Comparison of ENCODE assay signal across 8 cellular contexts in genomic region chr15:64460206-64460736, GRCh38. TPM values are rescaled to one million over a fixed set of nuclear protein-coding genes. Genes with fewer than 3 reads are reported as not detected.
DNase-seq lines count a peak whose midpoint lies in the region; ATAC-seq and TF ChIP-seq lines count a peak whose summit lies in the region.

A gene with protein sequence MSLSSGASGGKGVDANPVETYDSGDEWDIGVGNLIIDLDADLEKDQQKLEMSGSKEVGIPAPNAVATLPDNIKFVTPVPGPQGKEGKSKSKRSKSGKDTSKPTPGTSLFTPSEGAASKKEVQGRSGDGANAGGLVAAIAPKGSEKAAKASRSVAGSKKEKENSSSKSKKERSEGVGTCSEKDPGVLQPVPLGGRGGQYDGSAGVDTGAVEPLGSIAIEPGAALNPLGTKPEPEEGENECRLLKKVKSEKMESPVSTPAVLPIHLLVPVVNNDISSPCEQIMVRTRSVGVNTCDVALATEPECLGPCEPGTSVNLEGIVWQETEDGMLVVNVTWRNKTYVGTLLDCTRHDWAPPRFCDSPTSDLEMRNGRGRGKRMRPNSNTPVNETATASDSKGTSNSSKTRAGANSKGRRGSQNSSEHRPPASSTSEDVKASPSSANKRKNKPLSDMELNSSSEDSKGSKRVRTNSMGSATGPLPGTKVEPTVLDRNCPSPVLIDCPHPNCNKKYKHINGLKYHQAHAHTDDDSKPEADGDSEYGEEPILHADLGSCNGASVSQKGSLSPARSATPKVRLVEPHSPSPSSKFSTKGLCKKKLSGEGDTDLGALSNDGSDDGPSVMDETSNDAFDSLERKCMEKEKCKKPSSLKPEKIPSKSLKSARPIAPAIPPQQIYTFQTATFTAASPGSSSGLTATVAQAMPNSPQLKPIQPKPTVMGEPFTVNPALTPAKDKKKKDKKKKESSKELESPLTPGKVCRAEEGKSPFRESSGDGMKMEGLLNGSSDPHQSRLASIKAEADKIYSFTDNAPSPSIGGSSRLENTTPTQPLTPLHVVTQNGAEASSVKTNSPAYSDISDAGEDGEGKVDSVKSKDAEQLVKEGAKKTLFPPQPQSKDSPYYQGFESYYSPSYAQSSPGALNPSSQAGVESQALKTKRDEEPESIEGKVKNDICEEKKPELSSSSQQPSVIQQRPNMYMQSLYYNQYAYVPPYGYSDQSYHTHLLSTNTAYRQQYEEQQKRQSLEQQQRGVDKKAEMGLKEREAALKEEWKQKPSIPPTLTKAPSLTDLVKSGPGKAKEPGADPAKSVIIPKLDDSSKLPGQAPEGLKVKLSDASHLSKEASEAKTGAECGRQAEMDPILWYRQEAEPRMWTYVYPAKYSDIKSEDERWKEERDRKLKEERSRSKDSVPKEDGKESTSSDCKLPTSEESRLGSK (N-terminal part only) (plus strand): TSS chr15:64460578. CDS start chr15:64499420, 38,842 bp downstream.

- H3K4me2 ChIP-seq in mesendoderm (ENCODE audit: low read length) = peak within 1 kb of the TSS; percentile 82

- H2BK15ac ChIP-seq in mesendoderm (replicated peaks; ENCODE audit: low read depth) = peak within 1 kb of the TSS; percentile 46

- peaks cover 7% of the 10 kb centered on the region for H3K79me1 ChIP-seq in mesendoderm (ENCODE audit: low read length)

- peak within 1 kb of the TSS; percentile 100 for H2BK120ac ChIP-seq in mesendoderm (ENCODE audit: low read depth, low read length)

- H3K4me1 ChIP-seq in NT2/D1 (ENCODE audit: insufficient read depth, insufficient read length) (no peaks in the 10 kb centered on the region), endodermal cell (ENCODE audit: control insufficient read depth, insufficient read depth, low read length) (peaks cover 23% of the 10 kb centered on the region), mesendoderm (ENCODE audit: control insufficient read depth, low read depth, low read length) (peaks cover 5% of the 10 kb centered on the region)

- peaks cover 19% of the 10 kb centered on the region for H3K36me3 Mint-ChIP-seq in endodermal cell (ENCODE audit: low read depth)

- H3K27ac ChIP-seq in endodermal cell (ENCODE audit: low read depth, low read length) (peak within 1 kb of the TSS; percentile 84), mesendoderm (ENCODE audit: low read depth, low read length) (peak within 1 kb of the TSS; percentile 79)

- H3K9ac ChIP-seq in NT2/D1 (ENCODE audit: insufficient read length, low read depth) (peak within 1 kb of the TSS; percentile 78), endodermal cell (ENCODE audit: extremely low read depth, low read length, poor library complexity, severe bottlenecking) (peak within 1 kb of the TSS; percentile 66), mesendoderm (ENCODE audit: low read length) (peak within 1 kb of the TSS; percentile 89)

- TF ChIP-seq CTCF in AG09309 (IDR thresholded peaks at IDR 0.05; ENCODE audit: control insufficient read depth, insufficient read depth, low read depth, low read length, missing control alignments) (no peak), endodermal cell (conservative IDR thresholded peaks at IDR 0.05) (no peak)

- H3K4me1 Mint-ChIP-seq in endodermal cell = peaks cover 56% of the 10 kb centered on the region

- peak within 1 kb of the TSS; percentile 54 for H2AK5ac ChIP-seq in mesendoderm (ENCODE audit: low read length)

- peak within 1 kb of the TSS; percentile 98 for H3K56ac ChIP-seq in mesendoderm (ENCODE audit: low read length)

- H3K9me3 ChIP-seq in NT2/D1 (ENCODE audit: insufficient read depth, low read length) (no peaks in the 10 kb centered on the region), endodermal cell (ENCODE audit: control insufficient read depth, low read length) (no peaks in the 10 kb centered on the region)

- peaks cover 38% of the 10 kb centered on the region for H3K79me2 ChIP-seq in mesendoderm (ENCODE audit: control insufficient read depth, insufficient read depth, low read length)

- H4K8ac ChIP-seq in mesendoderm (ENCODE audit: low read depth, low read length) = peak within 1 kb of the TSS; percentile 77

- H3K27me3 Mint-ChIP-seq in endodermal cell (ENCODE audit: insufficient read depth) = no peaks in the 10 kb centered on the region

- H3K36me3 ChIP-seq in NT2/D1 (ENCODE audit: insufficient read depth, insufficient read length, low read length) = peaks cover 13% of the 10 kb centered on the region
- H3K36me3 ChIP-seq in endodermal cell (ENCODE audit: control insufficient read depth, insufficient read depth, low read length) = peaks cover 21% of the 10 kb centered on the region
- H3K36me3 ChIP-seq in mesendoderm (ENCODE audit: control insufficient read depth, insufficient read depth, low read length) = no peaks in the 10 kb centered on the region

- DNase-seq in AG09309 (ENCODE audit: low read depth) (peak; percentile 84), HS-5 (ENCODE audit: low read depth) (peak; percentile 73), NT2/D1 (ENCODE audit: low read depth, low spot score) (peak; percentile 94), endodermal cell (peak; percentile 100), mesendoderm (peak; percentile 99)
- peak; percentile 70 for DNase-seq in activated CD8-positive, alpha-beta memory T cell treated with anti-CD3 and anti-CD28 coated beads, Interleukin-2, amount 50 U/mL, for 24 hours (ENCODE audit: extremely low read depth)
- peak; percentile 62 for DNase-seq in stimulated activated CD8-positive, alpha-beta memory T cell treated with anti-CD3 and anti-CD28 coated beads, Interleukin-12 subunit alpha, Interleukin-12 subunit beta, amount 100 ng/mL, for 24 hours (ENCODE audit: extremely low read depth)

- peak within 1 kb of the TSS; percentile 78 for H3K4me3 Mint-ChIP-seq in endodermal cell

- peak; percentile 60 for ATAC-seq in GM19035 (IDR thresholded peaks at IDR 0.05; ENCODE audit: unreplicated experiment)

- H3K18ac ChIP-seq in mesendoderm (ENCODE audit: low read length) = peak within 1 kb of the TSS; percentile 100

- H3K23ac ChIP-seq in mesendoderm (ENCODE audit: low read length) = peak within 1 kb of the TSS; percentile 54

- H4K5ac ChIP-seq in mesendoderm (ENCODE audit: low read length) = peak within 1 kb of the TSS; percentile 90

- peak within 1 kb of the TSS; percentile 75 for H2BK5ac ChIP-seq in mesendoderm (ENCODE audit: low read length)

- H3K27me3 ChIP-seq in NT2/D1 (ENCODE audit: insufficient read depth, insufficient read length) = no peaks in the 10 kb centered on the region
- H3K27me3 ChIP-seq in endodermal cell (ENCODE audit: control insufficient read depth, insufficient read depth, low read length, poor library complexity, severe bottlenecking) = no peaks in the 10 kb centered on the region
- H3K27me3 ChIP-seq in mesendoderm (ENCODE audit: insufficient read depth, low read length, poor library complexity) = no peaks in the 10 kb centered on the region

- no peaks in the 10 kb centered on the region for H3K9me3 Mint-ChIP-seq in endodermal cell

- 1 to 4% methylated on average over 9 to 37 of the region's 45 CpGs for WGBS in endodermal cell (ENCODE audit: insufficient coverage in 1 of 2, insufficient read length in 1 of 2), 2 experiments
- WGBS in mesendoderm (ENCODE audit: extremely low coverage, insufficient coverage, low lambda C conversion rate) = no CpG with 5 or more reads among the region's 45 CpGs

- H3K4ac ChIP-seq in mesendoderm (ENCODE audit: low read depth, low read length) = peak within 1 kb of the TSS; percentile 94

- peak within 1 kb of the TSS; percentile 94 for H3K27ac Mint-ChIP-seq in endodermal cell

- H3K4me3 ChIP-seq in AG09309 (ENCODE audit: control insufficient read depth, low read depth, low read length) (peak within 1 kb of the TSS; percentile 64), NT2/D1 (ENCODE audit: insufficient read length, low read depth) (peak within 1 kb of the TSS; percentile 79), endodermal cell (ENCODE audit: low read length) (peak within 1 kb of the TSS; percentile 90), mesendoderm (ENCODE audit: low read length) (peak within 1 kb of the TSS; percentile 85)

RNA-seq across cellular contexts. Expression of the gene that starts here (rescaled TPM):
- 10 to 100 TPM; 52.3 to 54.8 TPM for total RNA-seq in endodermal cell
- polyA plus RNA-seq in endodermal cell (2013, experiment 1 of 2) = 35.4 TPM
- polyA plus RNA-seq in endodermal cell (2013, experiment 2 of 2) = 33.2 TPM
- polyA plus RNA-seq in mesendoderm (2013, experiment 1 of 2) = 22.4 TPM
- 23.3 TPM for polyA plus RNA-seq in mesendoderm (2013, experiment 2 of 2)

Comparison
In these comparisons a context has a peak if more than half of its experiments do, and no peak if none do; other contexts are left out.
1. Peak in every context shown above with its lines: DNase-seq, ATAC-seq, H3K4me3 ChIP-seq and H3K27ac ChIP-seq.